19 cellular contexts compared by ENCODE assay signal in the genomic region with DNA sequence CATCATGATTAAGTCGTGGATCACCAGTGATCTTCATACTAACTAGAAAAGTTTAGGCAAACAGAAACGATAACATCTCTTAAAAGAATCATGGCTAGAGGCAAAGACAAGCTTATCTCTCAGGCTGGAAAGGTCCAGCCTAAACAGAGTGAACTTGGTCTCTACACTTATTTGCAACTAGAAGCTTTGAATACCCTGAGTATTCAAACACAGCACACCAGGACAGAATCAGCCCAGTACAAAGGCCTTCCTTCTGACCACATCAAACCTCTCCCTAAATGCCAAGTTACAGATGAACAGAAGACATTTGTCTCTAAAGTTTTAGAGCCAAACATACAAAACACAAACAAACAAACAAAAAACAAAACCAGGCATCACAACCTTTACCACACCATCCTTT. TPM values are rescaled to one million over a fixed set of nuclear protein-coding genes. Genes with fewer than 3 reads are reported as not detected.
"Had no signal": no experiment of that assay in that cellular context is flagged by ENCODE, and none has a peak within 500 bp of the region (broad histone marks: within the 10 kb centered on the region; RNA-seq: fewer than 3 reads in every experiment).

No MANE protein-coding gene starts in this region.

- H3K27me3 Mint-ChIP-seq: activated B cell treated with CpG ODN at 0.5 μM for 24 hours; naive thymus-derived CD8-positive, alpha-beta T cell; progenitor cell of endocrine pancreas; T-helper 17 cell had no signal

- H3K9me3 Mint-ChIP-seq: activated B cell treated with CpG ODN at 0.5 μM for 24 hours had no signal

- H3K4me3 ChIP-seq: heart left ventricle, transverse colon had no signal

- DNase-seq: activated B cell treated with CpG ODN at 0.5 μM for 24 hours; activated CD4-positive, alpha-beta T cell treated with anti-CD3 and anti-CD28 coated beads for 48 hours; activated CD8-positive, alpha-beta memory T cell treated with anti-CD3 and anti-CD28 coated beads, Interleukin-2, amount 50 U/mL, for 4 hours; activated CD8-positive, alpha-beta T cell treated with anti-CD3 and anti-CD28 coated beads, Interleukin-2, amount 10 ng/mL, durations not matched to agents 7 days and 5 days; activated gamma-delta T cell; activated T-cell treated with anti-CD3 and anti-CD28 coated beads, Interleukin-2, amount 50 U/mL, for 72 hours; brain microvascular endothelial cell; cortex of kidney; effector CD4-positive, alpha-beta T cell; foreskin fibroblast; heart left ventricle; naive thymus-derived CD8-positive, alpha-beta T cell; nucleus accumbens; right cardiac atrium; stimulated activated naive CD8-positive, alpha-beta T cell treated with anti-CD3 and anti-CD28 coated beads, Interleukin-15, Interleukin-2, amounts not matched to agents 100 U/mL and 50 U/mL, for 24 hours; T-helper 17 cell had no signal

- H3K27ac ChIP-seq: brain microvascular endothelial cell, heart left ventricle, transverse colon had no signal

- H3K4me3 Mint-ChIP-seq: activated B cell treated with CpG ODN at 0.5 μM for 24 hours; activated CD8-positive, alpha-beta T cell treated with anti-CD3 and anti-CD28 coated beads, Interleukin-2, amount 10 ng/mL, durations not matched to agents 7 days and 5 days; activated T-cell treated with anti-CD3 and anti-CD28 coated beads, Interleukin-2, amount 50 U/mL, for 72 hours; naive thymus-derived CD8-positive, alpha-beta T cell; T-helper 17 cell had no signal

- H3K36me3 ChIP-seq: brain microvascular endothelial cell, heart left ventricle, transverse colon had no signal

- H3K27me3 ChIP-seq: brain microvascular endothelial cell, heart left ventricle, transverse colon had no signal

- ATAC-seq: activated CD8-positive, alpha-beta T cell treated with anti-CD3 and anti-CD28 coated beads, Interleukin-2, amount 10 ng/mL, durations not matched to agents 7 days and 5 days; activated naive CD4-positive, alpha-beta T cell treated with anti-CD3 and anti-CD28 coated beads, Interleukin-2, amount 50 U/mL, for 72 hours; activated T-cell treated with anti-CD3 and anti-CD28 coated beads, Interleukin-2, amount 50 U/mL, for 72 hours; heart left ventricle; naive thymus-derived CD8-positive, alpha-beta T cell; right cardiac atrium; stimulated activated naive CD8-positive, alpha-beta T cell treated with anti-CD3 and anti-CD28 coated beads, Interleukin-15, Interleukin-2, amounts not matched to agents 100 U/mL and 50 U/mL, for 24 hours; T-helper 17 cell had no signal

- H3K27ac Mint-ChIP-seq: activated B cell treated with CpG ODN at 0.5 μM for 24 hours; activated CD8-positive, alpha-beta T cell treated with anti-CD3 and anti-CD28 coated beads, Interleukin-2, amount 10 ng/mL, durations not matched to agents 7 days and 5 days; activated naive CD4-positive, alpha-beta T cell treated with anti-CD3 and anti-CD28 coated beads, Interleukin-2, amount 50 U/mL, for 72 hours; activated T-cell treated with anti-CD3 and anti-CD28 coated beads, Interleukin-2, amount 50 U/mL, for 72 hours; naive thymus-derived CD8-positive, alpha-beta T cell; progenitor cell of endocrine pancreas; T-helper 17 cell had no signal

- H3K9me3 ChIP-seq: transverse colon had no signal

- H3K4me1 Mint-ChIP-seq: activated B cell treated with CpG ODN at 0.5 μM for 24 hours; naive thymus-derived CD8-positive, alpha-beta T cell; T-helper 17 cell had no signal

RNA-seq across cellular contexts. Expression of a gene that starts 57.2 kb away (rescaled TPM):
- total RNA-seq: activated B cell treated with CpG ODN at 0.5 μM for 24 hours; activated CD8-positive, alpha-beta T cell treated with anti-CD3 and anti-CD28 coated beads, Interleukin-2, amount 10 ng/mL, durations not matched to agents 7 days and 5 days; activated naive CD4-positive, alpha-beta T cell treated with anti-CD3 and anti-CD28 coated beads, Interleukin-2, amount 50 U/mL, for 72 hours; activated T-cell treated with anti-CD3 and anti-CD28 coated beads, Interleukin-2, amount 50 U/mL, for 72 hours; naive thymus-derived CD8-positive, alpha-beta T cell; T-helper 17 cell had no signal
- polyA plus RNA-seq: heart left ventricle; naive thymus-derived CD8-positive, alpha-beta T cell had no signal
